27 cellular contexts compared by ENCODE assay signal in the genomic region with DNA sequence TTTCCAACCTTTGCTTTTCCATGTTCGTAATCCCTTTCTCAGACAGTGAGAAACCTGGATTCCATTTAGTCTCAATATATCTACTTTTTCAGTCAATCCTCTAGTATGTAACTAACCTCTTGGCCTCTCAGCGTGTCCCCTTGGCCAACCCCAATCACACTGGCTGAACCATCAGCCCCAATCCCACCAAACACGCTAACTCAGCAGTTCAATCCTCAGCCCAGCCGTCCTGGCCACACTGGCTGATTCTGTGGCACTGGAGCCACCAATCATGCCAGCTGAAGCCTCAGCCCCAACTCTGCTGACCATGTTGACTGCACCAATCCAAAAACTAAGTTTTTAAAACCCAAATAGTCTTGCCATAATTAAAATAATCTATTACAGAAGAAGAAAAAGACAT.
"Had no signal": no experiment of that assay in that cellular context is flagged by ENCODE, and none has a peak within 500 bp of the region (broad histone marks: within the 10 kb centered on the region; RNA-seq: fewer than 3 reads in every experiment).

No MANE protein-coding gene starts in this region.

- H3K4me3 Mint-ChIP-seq: dendritic cell treated with granulocyte-macrophage colony-stimulating factor and Interleukin-4, amounts not matched to agents 40 ng/mL and 50 ng/mL, for 4 days; effector memory CD8-positive, alpha-beta T cell; endodermal cell; mesothelial cell of epicardium had no signal

- H3K36me3 Mint-ChIP-seq: mesothelial cell of epicardium had no signal

- DNase-seq: colonic mucosa; cortex of kidney; effector CD8-positive, alpha-beta T cell; effector memory CD8-positive, alpha-beta T cell; endodermal cell; erythroblast; esophagus squamous epithelium; foreskin fibroblast; foreskin melanocyte; gastrocnemius medialis; glutamatergic neuron; head of caudate nucleus; heart right ventricle; hippocampal formation; left cardiac atrium; left lung; left ventricle myocardium superior; lower lobe of right lung; mesenchymal stem cell; mucosa of descending colon had no signal

- H3K36me3 ChIP-seq: colonic mucosa, esophagus squamous epithelium, gastrocnemius medialis, heart right ventricle, left lung, lower lobe of right lung had no signal

- H3K4me3 ChIP-seq: colonic mucosa, esophagus squamous epithelium, gastrocnemius medialis, heart right ventricle, left lung, lower lobe of right lung, mucosa of descending colon had no signal

- ATAC-seq: effector memory CD8-positive, alpha-beta T cell; esophagus mucosa; gastrocnemius medialis; heart right ventricle; left cardiac atrium; left lung; left ventricle myocardium superior; lower lobe of right lung; mucosa of descending colon had no signal

- H3K9me3 ChIP-seq: colonic mucosa, esophagus squamous epithelium, gastrocnemius medialis, heart right ventricle, left lung, lower lobe of right lung, mucosa of descending colon had no signal

- H3K9me3 Mint-ChIP-seq: dendritic cell treated with granulocyte-macrophage colony-stimulating factor and Interleukin-4, amounts not matched to agents 40 ng/mL and 50 ng/mL, for 4 days; effector memory CD8-positive, alpha-beta T cell; endodermal cell; mesothelial cell of epicardium had no signal

- H3K27ac ChIP-seq: colonic mucosa, epithelial cell of prostate, esophagus squamous epithelium, gastrocnemius medialis, heart right ventricle, left lung, lower lobe of right lung had no signal

- H3K4me1 ChIP-seq: colonic mucosa, esophagus squamous epithelium, gastrocnemius medialis, left lung, lower lobe of right lung had no signal

- H3K27me3 ChIP-seq: colonic mucosa, esophagus squamous epithelium, gastrocnemius medialis, heart right ventricle, left lung had no signal

- FAIRE-seq: endometrium, islet of Langerhans, keratinocyte had no signal

- H3K4me1 Mint-ChIP-seq: endodermal cell had no signal

- H3K27ac Mint-ChIP-seq: dendritic cell treated with granulocyte-macrophage colony-stimulating factor and Interleukin-4, amounts not matched to agents 40 ng/mL and 50 ng/mL, for 4 days; effector memory CD8-positive, alpha-beta T cell; endodermal cell; mesothelial cell of epicardium had no signal
